12 cellular contexts compared by ENCODE assay signal in genomic region chr11:67160872-67161783, GRCh38. TPM values are rescaled to one million over a fixed set of nuclear protein-coding genes. Genes with fewer than 3 reads are reported as not detected.
DNase-seq lines count a peak whose midpoint lies in the region; ATAC-seq and TF ChIP-seq lines count a peak whose summit lies in the region.
"Had no signal": no experiment of that assay in that cellular context is flagged by ENCODE, and none has a peak within 500 bp of the region (broad histone marks: within the 10 kb centered on the region; RNA-seq: fewer than 3 reads in every experiment).

No MANE protein-coding gene starts in this region.

- no peaks in the 10 kb centered on the region for H3K9me3 ChIP-seq in neutrophil

- H3K4me1 ChIP-seq in neutrophil (ENCODE audit: control insufficient read depth in 1 of 2, insufficient read depth in 1 of 2, low read depth in 1 of 2, low read length in 1 of 2), result peaks cover 0 to 7% of the 10 kb centered on the region in 2 experiments

- no peaks in the 10 kb centered on the region for H3K36me3 ChIP-seq in neutrophil
- H3K36me3 ChIP-seq: neural progenitor cell had no signal

- ATAC-seq in activated CD4-positive, CD25-positive, alpha-beta regulatory T cell treated with anti-CD3 and anti-CD28 coated beads, Interleukin-2, amount 50 U/mL, for 24 hours, result peak; percentile 81 to 87
- ATAC-seq in GM19351 (IDR thresholded peaks at IDR 0.05; ENCODE audit: unreplicated experiment), result no peak

- no peaks in the 10 kb centered on the region for H3K27me3 ChIP-seq in neutrophil
- H3K27me3 ChIP-seq: neural progenitor cell had no signal

- no peak overlapping the region for H3K4me3 ChIP-seq in neutrophil (ENCODE audit: low read depth in 1 of 2, low read length in 1 of 2)
- H3K4me3 ChIP-seq: neural progenitor cell had no signal

- no peak for DNase-seq in activated CD4-positive, CD25-positive, alpha-beta regulatory T cell (lab: John Stamatoyannopoulos, UW)
- DNase-seq in HT1080 (ENCODE audit: low read depth), result peak; percentile 26
- peak; percentile 36 for DNase-seq in brain pericyte (ENCODE audit: low read depth, low spot score)
- DNase-seq in activated gamma-delta T cell treated with Interleukin-2 at 50 U/mL for 16 hours, result no peak
- DNase-seq in stimulated activated CD4-positive, alpha-beta T cell treated with anti-CD3 and anti-CD28 coated beads, Interleukin-2, amount 100 ng/mL, for 48 hours, result no peak
- DNase-seq: central memory CD4-positive, alpha-beta T cell; NCI-H187; stimulated activated CD4-positive, alpha-beta T cell treated with anti-CD3 and anti-CD28 coated beads, Interleukin-1b, Interleukin-23, amount 100 ng/mL, for 48 hours had no signal

- peak overlapping the region; percentile 7 for H3K27ac ChIP-seq in neutrophil
- H3K27ac ChIP-seq: neural progenitor cell had no signal

- TF ChIP-seq CTCF in neutrophil (IDR thresholded peaks at IDR 0.05), result no peak

RNA-seq across cellular contexts. Expression of gene KDM2A, which starts 42.1 kb away (rescaled TPM):
- total RNA-seq in HT1080 (2014; rRNA removed; shearing (Covaris generic)), result 18.9 and 25.6 TPM in 2 replicates
- polyA plus RNA-seq in HT1080 (2015; cell fraction: cytosol; rRNA removed), result 23.0 and 24.5 TPM in 2 replicates
- 58.3 and 65.3 TPM in 2 replicates for polyA plus RNA-seq in HT1080 (2015; cell fraction: nucleus; rRNA removed)

Comparison
In these comparisons a context has a peak if more than half of its experiments do, and no peak if none do; other contexts are left out.
1. DNase-seq: peak in HT1080 (single experiment) and brain pericyte (single experiment); none in activated CD4-positive, CD25-positive, alpha-beta regulatory T cell (0 of 4), activated gamma-delta T cell treated with Interleukin-2 at 50 U/mL for 16 hours (single experiment) and stimulated activated CD4-positive, alpha-beta T cell treated with anti-CD3 and anti-CD28 coated beads, Interleukin-2, amount 100 ng/mL, for 48 hours (0 of 2).